In genomic region chr5:112581811-112582320, GRCh38 we compare ENCODE assay signal across 27 cellular contexts.
"Had no signal": no experiment of that assay in that cellular context is flagged by ENCODE, and none has a peak within 500 bp of the region (broad histone marks: within the 10 kb centered on the region; RNA-seq: fewer than 3 reads in every experiment).

No MANE protein-coding gene starts in this region.

- H3K27ac Mint-ChIP-seq: activated CD8-positive, alpha-beta T cell treated with anti-CD3 and anti-CD28 coated beads, Interleukin-2, amount 10 ng/mL, durations not matched to agents 7 days and 5 days; activated naive CD4-positive, alpha-beta T cell treated with anti-CD3 and anti-CD28 coated beads, Interleukin-2, amount 50 U/mL, for 72 hours; activated naive CD8-positive, alpha-beta T cell treated with anti-CD3 and anti-CD28 coated beads, Interleukin-2, amount 50 U/mL, for 24 hours; brain; T-helper 1 cell treated with Interleukin-12 subunit alpha and Interleukin-12 subunit beta and Interleukin-4 antibody, amounts not matched to agents 30 μg/mL and 1 μg/mL, for 36 hours; WTC11 had no signal

- FAIRE-seq: RCC 7860 had no signal

- H3K9me3 Mint-ChIP-seq: activated naive CD4-positive, alpha-beta T cell treated with anti-CD3 and anti-CD28 coated beads, Interleukin-2, amount 50 U/mL, for 72 hours; activated naive CD8-positive, alpha-beta T cell treated with anti-CD3 and anti-CD28 coated beads, Interleukin-2, amount 50 U/mL, for 24 hours; central memory CD8-positive, alpha-beta T cell; T-helper 1 cell treated with Interleukin-12 subunit alpha and Interleukin-12 subunit beta and Interleukin-4 antibody, amounts not matched to agents 30 μg/mL and 1 μg/mL, for 36 hours had no signal

- H3K4me3 Mint-ChIP-seq: activated CD8-positive, alpha-beta T cell treated with anti-CD3 and anti-CD28 coated beads, Interleukin-2, amount 10 ng/mL, durations not matched to agents 7 days and 5 days; activated naive CD8-positive, alpha-beta T cell treated with anti-CD3 and anti-CD28 coated beads, Interleukin-2, amount 50 U/mL, for 24 hours; brain; central memory CD8-positive, alpha-beta T cell; T-helper 1 cell treated with Interleukin-12 subunit alpha and Interleukin-12 subunit beta and Interleukin-4 antibody, amounts not matched to agents 30 μg/mL and 1 μg/mL, for 36 hours; WTC11 had no signal

- H3K4me1 ChIP-seq: ascending aorta, SJSA1 had no signal

- DNase-seq: activated CD4-positive, alpha-beta T cell treated with anti-CD3 and anti-CD28 coated beads for 48 hours; activated CD4-positive, alpha-beta T cell treated with anti-CD3 and anti-CD28 coated beads, Interleukin-2, amount 50 U/mL, for 4 hours; activated CD4-positive, CD25-positive, alpha-beta regulatory T cell treated with anti-CD3 and anti-CD28 coated beads, Interleukin-2, amount 50 U/mL, for 72 hours; activated CD8-positive, alpha-beta memory T cell treated with anti-CD3 and anti-CD28 coated beads, Interleukin-2, amount 50 U/mL, for 48 hours; activated CD8-positive, alpha-beta T cell treated with anti-CD3 and anti-CD28 coated beads, Interleukin-2, amount 10 ng/mL, durations not matched to agents 7 days and 5 days; activated naive CD8-positive, alpha-beta T cell treated with anti-CD3 and anti-CD28 coated beads, Interleukin-2, amount 50 U/mL, for 24 hours; activated T-cell treated with anti-CD3 and anti-CD28 coated beads, Interleukin-2, amount 50 U/mL, for 1 hour; amniotic stem cell; cortex of kidney; NCI-H1092; NCI-H1417 treated with DMSO at 0.1 percent for 48 hours; NCI-H1694 treated with DMSO at 0.1 percent for 48 hours; NCI-H2029 treated with DMSO at 0.1 percent for 48 hours; NCI-H345; NCI-H510A; PC-3; SHP77; SW 1271 had no signal

- H3K36me3 Mint-ChIP-seq: activated naive CD4-positive, alpha-beta T cell treated with anti-CD3 and anti-CD28 coated beads, Interleukin-2, amount 50 U/mL, for 72 hours; brain; WTC11 had no signal

- H3K27ac ChIP-seq: ascending aorta, SJSA1 had no signal

- H3K27me3 Mint-ChIP-seq: brain had no signal

- H3K9me3 ChIP-seq: ascending aorta, SJSA1 had no signal

- H3K4me3 ChIP-seq: ascending aorta, SJSA1 had no signal

- H3K4me1 Mint-ChIP-seq: activated naive CD8-positive, alpha-beta T cell treated with anti-CD3 and anti-CD28 coated beads, Interleukin-2, amount 50 U/mL, for 24 hours; central memory CD8-positive, alpha-beta T cell had no signal

- H3K36me3 ChIP-seq: ascending aorta, SJSA1 had no signal

- ATAC-seq: activated CD8-positive, alpha-beta T cell treated with anti-CD3 and anti-CD28 coated beads, Interleukin-2, amount 10 ng/mL, durations not matched to agents 7 days and 5 days; activated naive CD4-positive, alpha-beta T cell treated with anti-CD3 and anti-CD28 coated beads, Interleukin-2, amount 50 U/mL, for 72 hours; activated naive CD8-positive, alpha-beta T cell treated with anti-CD3 and anti-CD28 coated beads, Interleukin-2, amount 50 U/mL, for 24 hours; PC-3; SK-N-SH treated with all-trans-retinoic acid at 6 μM for 48 hours; WTC11 had no signal

- H3K27me3 ChIP-seq: ascending aorta, SJSA1 had no signal
